ENCODE assay signal across 1 cellular context in genomic region chr2:110146945-110147332, GRCh38.
TF ChIP-seq lines count a peak whose summit lies in the region.

No MANE protein-coding gene starts in this region.

TF ChIP-seq in HepG2, 621 proteins besides CTCF, POLR2A, EP300 and RAD21:
- no peak for TF ChIP-seq MBD4 (IDR thresholded peaks at IDR 0.05; ENCODE audit: borderline replicate concordance, low read length)
TF ChIP-seq in HepG2: peak in this region for 0.
